In genomic region chr4:109559983-109560686, GRCh38 we compare ENCODE assay signal across 1 cellular context.
TF ChIP-seq lines count a peak whose summit lies in the region.

Gene MCUB, plus strand, starts transcription at chr4:109560246. Its CDS starts 92 bp downstream, at chr4:109560338.

TF ChIP-seq in HepG2, 621 proteins besides CTCF, POLR2A, EP300 and RAD21 (continued from another document and continues in another):
- TF ChIP-seq LCORL (IDR thresholded peaks at IDR 0.05), result no peak
- peak; percentile 41; the same call in 1 of the 2 replicates for TF ChIP-seq LCORL (CRISPR knock-in tag; IDR thresholded peaks at IDR 0.05)
- TF ChIP-seq UBTF (CRISPR knock-in tag; IDR thresholded peaks at IDR 0.05), result peak; percentile 91; the same call in 1 of the 2 replicates
- peak; percentile 39 for TF ChIP-seq ETV5 (CRISPR knock-in tag; IDR thresholded peaks at IDR 0.05; ENCODE audit: borderline replicate concordance)
- TF ChIP-seq SMARCE1 (IDR thresholded peaks at IDR 0.05; ENCODE audit: borderline replicate concordance), result no peak
- TF ChIP-seq ZNF317 (CRISPR knock-in tag; IDR thresholded peaks at IDR 0.05), result no peak
- TF ChIP-seq ZSCAN31 (CRISPR knock-in tag; IDR thresholded peaks at IDR 0.05; ENCODE audit: low read depth), result peak; percentile 58; the same call in 1 of the 2 replicates
- 0 out of 2 replicates have a peak, but pooled peaks have one; percentile 58 for TF ChIP-seq ZNF558 (CRISPR knock-in tag; IDR thresholded peaks at IDR 0.05; ENCODE audit: borderline replicate concordance)
- peak; percentile 50; the same call in 1 of the 2 replicates for TF ChIP-seq SAP130 (CRISPR knock-in tag; IDR thresholded peaks at IDR 0.05; ENCODE audit: low read depth)
- TF ChIP-seq ZBTB20 (CRISPR knock-in tag; IDR thresholded peaks at IDR 0.05; ENCODE audit: borderline replicate concordance, low read depth), result 0 out of 2 replicates have a peak, but pooled peaks have one; percentile 38
- peak; percentile 33; the same call in 1 of the 2 replicates for TF ChIP-seq ZNF777 (CRISPR knock-in tag; IDR thresholded peaks at IDR 0.05)
- TF ChIP-seq ZNF761 (CRISPR knock-in tag; conservative IDR thresholded peaks at IDR 0.05), result peak; percentile 45; the same call in 1 of the 2 replicates
- TF ChIP-seq FLYWCH1 (CRISPR knock-in tag; IDR thresholded peaks at IDR 0.05), result peak; percentile 79; the same call in 1 of the 2 replicates
- no peak for TF ChIP-seq ZNF503 (CRISPR knock-in tag; IDR thresholded peaks at IDR 0.05)
- no peak for TF ChIP-seq ZBTB8A (CRISPR knock-in tag; IDR thresholded peaks at IDR 0.05; ENCODE audit: borderline replicate concordance, low read depth)
- no peak for TF ChIP-seq HMG20A (CRISPR knock-in tag; IDR thresholded peaks at IDR 0.05; ENCODE audit: borderline replicate concordance)
- TF ChIP-seq BORCS8-MEF2B (CRISPR knock-in tag; IDR thresholded peaks at IDR 0.05), result peak; percentile 37; the same call in 1 of the 2 replicates
- 0 out of 2 replicates have a peak, but pooled peaks have one; percentile 24 for TF ChIP-seq TMF1 (CRISPR knock-in tag; IDR thresholded peaks at IDR 0.05; ENCODE audit: low read depth)
- TF ChIP-seq ZNF800 (CRISPR knock-in tag; IDR thresholded peaks at IDR 0.05), result peak; percentile 91
- TF ChIP-seq RBFOX2 (IDR thresholded peaks at IDR 0.05; ENCODE audit: low read depth, low read length), result peak; percentile 63
- 0 out of 2 replicates have a peak, but pooled peaks have one; percentile 38 for TF ChIP-seq GLI4 (CRISPR knock-in tag; IDR thresholded peaks at IDR 0.05; ENCODE audit: borderline replicate concordance)
- TF ChIP-seq ZNF430 (CRISPR knock-in tag; IDR thresholded peaks at IDR 0.05), result peak; percentile 55; the same call in 1 of the 2 replicates
- 0 out of 2 replicates have a peak, but pooled peaks have one; percentile 13 for TF ChIP-seq FOXK1 (CRISPR knock-in tag; IDR thresholded peaks at IDR 0.05; ENCODE audit: borderline replicate concordance, low read depth)
- 0 out of 2 replicates have a peak, but pooled peaks have one; percentile 36 for TF ChIP-seq SPEN (CRISPR knock-in tag; IDR thresholded peaks at IDR 0.05; ENCODE audit: low read depth)
- TF ChIP-seq ZNF335 (CRISPR knock-in tag; IDR thresholded peaks at IDR 0.05), result no peak
- TF ChIP-seq HOXA3 (CRISPR knock-in tag; IDR thresholded peaks at IDR 0.05), result peak; percentile 21; the same call in 1 of the 2 replicates
- peak; percentile 29 for TF ChIP-seq SALL1 (CRISPR knock-in tag; IDR thresholded peaks at IDR 0.05)
- TF ChIP-seq SNAI1 (CRISPR knock-in tag; IDR thresholded peaks at IDR 0.05; ENCODE audit: borderline replicate concordance), result peak; percentile 1; the same call in 1 of the 2 replicates
- no peak for TF ChIP-seq ZNF367 (CRISPR knock-in tag; IDR thresholded peaks at IDR 0.05; ENCODE audit: borderline replicate concordance)
- peak; percentile 39; the same call in 1 of the 2 replicates for TF ChIP-seq ZNF770 (CRISPR knock-in tag; IDR thresholded peaks at IDR 0.05)
- 0 out of 2 replicates have a peak, but pooled peaks have one; percentile 52 for TF ChIP-seq AHR (CRISPR knock-in tag; IDR thresholded peaks at IDR 0.05)
- 0 out of 2 replicates have a peak, but pooled peaks have one; percentile 74 for TF ChIP-seq HDAC6 (IDR thresholded peaks at IDR 0.05; ENCODE audit: low read depth, low read length)
- peak; percentile 9; the same call in 1 of the 2 replicates for TF ChIP-seq PHF20 (CRISPR knock-in tag; IDR thresholded peaks at IDR 0.05)
- peak; percentile 29 for TF ChIP-seq RBM39 (IDR thresholded peaks at IDR 0.05; ENCODE audit: low read depth, low read length, poor library complexity, severe bottlenecking)
- no peak for TF ChIP-seq ZNF280D (CRISPR knock-in tag; IDR thresholded peaks at IDR 0.05)
- no peak for TF ChIP-seq TBL1XR1 (IDR thresholded peaks at IDR 0.05; ENCODE audit: borderline replicate concordance, low read length, partially characterized antibody)
- 0 out of 2 replicates have a peak, but pooled peaks have one; percentile 15 for TF ChIP-seq ZNF501 (CRISPR knock-in tag; IDR thresholded peaks at IDR 0.05)
- TF ChIP-seq MED8 (CRISPR knock-in tag; IDR thresholded peaks at IDR 0.05; ENCODE audit: insufficient replicate concordance), result peak; percentile 51
- TF ChIP-seq GABPB1 (CRISPR knock-in tag; IDR thresholded peaks at IDR 0.05), result peak; percentile 41; the same call in 1 of the 2 replicates
- TF ChIP-seq KLF6 (CRISPR knock-in tag; IDR thresholded peaks at IDR 0.05), result 0 out of 2 replicates have a peak, but pooled peaks have one; percentile 33
- peak; percentile 55; the same call in 1 of the 2 replicates for TF ChIP-seq MAX (IDR thresholded peaks at IDR 0.05)
- peak in 1 of 2 experiments; percentile 19; a peak in 1 of 4 replicates for TF ChIP-seq HMGXB4 (CRISPR knock-in tag; IDR thresholded peaks at IDR 0.05; ENCODE audit: borderline replicate concordance in 1 of 2, low read depth in 1 of 2)
- TF ChIP-seq RXRA (CRISPR knock-in tag; IDR thresholded peaks at IDR 0.05), result peak; percentile 8; the same call in 1 of the 2 replicates
- 0 out of 2 replicates have a peak, but pooled peaks have one; percentile 10 for TF ChIP-seq ZNF580 (CRISPR knock-in tag; IDR thresholded peaks at IDR 0.05; ENCODE audit: borderline replicate concordance, low read depth)
- no peak for TF ChIP-seq KLF11 (CRISPR knock-in tag; IDR thresholded peaks at IDR 0.05)
- no peak for TF ChIP-seq SMARCC2 (IDR thresholded peaks at IDR 0.05)
- TF ChIP-seq ZNF563 (CRISPR knock-in tag; IDR thresholded peaks at IDR 0.05), result peak; percentile 89
- TF ChIP-seq ZNF44 (CRISPR knock-in tag; IDR thresholded peaks at IDR 0.05), result no peak
- peak; percentile 91 for TF ChIP-seq ZNF362 (CRISPR knock-in tag; IDR thresholded peaks at IDR 0.05; ENCODE audit: borderline replicate concordance)
- no peak for TF ChIP-seq POLR2AphosphoS5 (IDR thresholded peaks at IDR 0.05; ENCODE audit: low read depth, low read length)
